In the genomic region with DNA sequence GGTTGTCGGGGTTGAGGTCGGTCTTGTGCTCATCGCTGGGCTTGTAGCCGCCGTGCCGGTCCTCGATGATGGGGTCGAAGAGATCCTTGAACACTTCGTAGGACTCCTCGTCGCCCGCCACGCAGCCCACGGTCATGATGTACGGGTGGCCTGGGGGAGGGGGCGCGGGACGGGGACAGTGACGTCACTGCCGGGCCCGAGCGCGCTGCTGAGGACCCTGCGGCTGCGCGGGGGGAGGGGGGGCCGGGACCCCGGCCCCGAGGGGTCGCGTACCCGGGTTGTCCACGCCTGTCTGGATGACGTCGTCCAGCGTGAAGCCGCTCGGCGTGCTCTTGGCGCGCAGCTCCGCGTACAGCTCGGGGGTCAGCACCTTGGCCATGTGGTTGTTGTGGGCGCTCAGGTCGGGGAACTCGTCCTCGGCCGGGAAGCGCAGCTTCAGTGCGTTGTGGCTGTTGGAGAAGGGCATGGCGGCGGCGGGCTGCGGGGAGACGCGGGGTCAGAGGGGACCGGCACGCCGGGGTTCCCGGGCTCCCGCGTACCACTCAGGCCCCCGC, we compare ENCODE assay signal across 8 cellular contexts. TPM values are rescaled to one million over a fixed set of nuclear protein-coding genes. Genes with fewer than 3 reads are reported as not detected.
DNase-seq lines count a peak whose midpoint lies in the region; ATAC-seq and TF ChIP-seq lines count a peak whose summit lies in the region.

No MANE protein-coding gene starts in this region.

- intact Hi-C loops in adrenal gland (cut with DNase I), result no loop called here

- H3K27me3 Mint-ChIP-seq in stimulated activated naive CD8-positive, alpha-beta T cell treated with anti-CD3 and anti-CD28 coated beads, Interleukin-15, amount 100 ng/mL, for 72 hours, result peaks cover 28% of the 10 kb centered on the region

- peak overlapping the region; percentile 84 for H3K4me3 ChIP-seq in ACC112 (ENCODE audit: low read depth, low read length)
- peak overlapping the region in 2 of 4 donors; percentile 56 to 61 for H3K4me3 ChIP-seq in adrenal gland
- peak overlapping the region; percentile 85 for H3K4me3 ChIP-seq in iPS-18c (ENCODE audit: insufficient read depth, low read depth, low read length)

- TF ChIP-seq CTCF in adrenal gland (IDR thresholded peaks at IDR 0.05), result no peak

- H3K4me1 Mint-ChIP-seq in stimulated activated naive CD8-positive, alpha-beta T cell treated with anti-CD3 and anti-CD28 coated beads, Interleukin-15, amount 100 ng/mL, for 72 hours, result peaks cover 23% of the 10 kb centered on the region

- H3K9me3 ChIP-seq in adrenal gland (replicated peaks in 1 of 3), result no peaks in the 10 kb centered on the region
- H3K9me3 ChIP-seq in iPS-18c (ENCODE audit: control insufficient read depth, insufficient read depth, low read length), result peaks cover 2% of the 10 kb centered on the region

- no peaks in the 10 kb centered on the region for H3K79me2 ChIP-seq in ACC112 (ENCODE audit: control insufficient read depth, insufficient read depth, low read length, unreplicated experiment)

- no peak overlapping the region for H3K27ac Mint-ChIP-seq in stimulated activated naive CD8-positive, alpha-beta T cell treated with anti-CD3 and anti-CD28 coated beads, Interleukin-15, amount 100 ng/mL, for 72 hours

- H3K36me3 ChIP-seq in ACC112 (ENCODE audit: insufficient read depth, low read length) (no peaks in the 10 kb centered on the region), adrenal gland (replicated peaks in 1 of 2) (no peaks in the 10 kb centered on the region)

- no peak overlapping the region for H3K27ac ChIP-seq in ACC112 (ENCODE audit: low read depth, low read length)
- H3K27ac ChIP-seq in adrenal gland, result peak overlapping the region in 4 of 5 donors; percentile 81 to 89 (median 82)

- DNase-seq in HK-2 (ENCODE audit: unreplicated experiment) (peak; percentile 45), adrenal gland (peak in 2 of 7 donors; percentile 47 to 64), cerebellar nuclear complex (lab: John Stamatoyannopoulos, UW) (no peak)
- no peak for DNase-seq in stimulated activated naive CD8-positive, alpha-beta T cell treated with anti-CD3 and anti-CD28 coated beads, Interleukin-15, amount 100 ng/mL, for 72 hours

- no peak overlapping the region for H2AFZ ChIP-seq in ACC112 (ENCODE audit: low read length, unreplicated experiment)

- no peak for ATAC-seq in stimulated activated naive CD8-positive, alpha-beta T cell treated with anti-CD3 and anti-CD28 coated beads, Interleukin-15, amount 100 ng/mL, for 72 hours
- no peak for ATAC-seq in GM21360 (IDR thresholded peaks at IDR 0.05; ENCODE audit: unreplicated experiment)
- no peak for ATAC-seq in GM18909 (IDR thresholded peaks at IDR 0.05; ENCODE audit: poor library complexity, unreplicated experiment)

- H3K4me1 ChIP-seq in ACC112 (ENCODE audit: control insufficient read depth, insufficient read depth, low read length, unreplicated experiment), result peaks cover 36% of the 10 kb centered on the region
- H3K4me1 ChIP-seq in adrenal gland (replicated peaks in 1 of 2), result peaks cover 30 to 58% of the 10 kb centered on the region in 2 donors

- H3K4me3 Mint-ChIP-seq in stimulated activated naive CD8-positive, alpha-beta T cell treated with anti-CD3 and anti-CD28 coated beads, Interleukin-15, amount 100 ng/mL, for 72 hours, result peak overlapping the region; percentile 35 to 66

- no peak for TF ChIP-seq POLR2A in adrenal gland (IDR thresholded peaks at IDR 0.05)

- WGBS in adrenal gland, 4 donors, result 0 to 1% (median 0%) methylated on average over 2 to 64 of the region's 64 CpGs; no CpG with 5 or more reads in 1 of the 4 donors

- H3K9me3 Mint-ChIP-seq in stimulated activated naive CD8-positive, alpha-beta T cell treated with anti-CD3 and anti-CD28 coated beads, Interleukin-15, amount 100 ng/mL, for 72 hours, result no peaks in the 10 kb centered on the region

- H3K27me3 ChIP-seq in ACC112 (ENCODE audit: insufficient read depth, low read length), result peaks cover 23% of the 10 kb centered on the region
- no peaks in the 10 kb centered on the region for H3K27me3 ChIP-seq in adrenal gland

RNA-seq across cellular contexts. Expression of gene CKB, which starts 0.5 kb away (rescaled TPM):
- 100 to 1,000 TPM in 7 of 8 donors, 10 to 100 TPM in 1; 95.6 to 410 (median 198) TPM for total RNA-seq in adrenal gland
- 100 to 1,000 TPM in 2 of 3 donors, 10 to 100 TPM in 1; 11.0 to 383 (median 303) TPM for polyA plus RNA-seq in adrenal gland

RNA-seq across cellular contexts. Expression of gene TRMT61A, which starts 6.9 kb away (rescaled TPM):
- total RNA-seq in adrenal gland, result 10 to 100 TPM in 7 of 8 donors, 1 to 10 TPM in 1; 9.7 to 18.1 (median 13.5) TPM
- 10 to 100 TPM in 2 of 3 donors, 1 to 10 TPM in 1; 2.5 to 26.0 (median 17.1) TPM for polyA plus RNA-seq in adrenal gland

RNA-seq across cellular contexts. Expression of gene BAG5, which starts 40.4 kb away (rescaled TPM):
- total RNA-seq in adrenal gland, result 10 to 100 TPM; 17.8 to 33.5 (median 25.7) TPM
- polyA plus RNA-seq in adrenal gland, result 10 to 100 TPM in 1 of 3 donors, 1 to 10 TPM in 2; 5.2 to 28.4 (median 5.6) TPM

RNA-seq across cellular contexts. Expression of gene COA8, which starts 40.7 kb away (rescaled TPM):
- total RNA-seq in adrenal gland, result 10 to 100 TPM in 7 of 8 donors, 1 to 10 TPM in 1; 4.9 to 39.2 (median 29.7) TPM
- 10 to 100 TPM; 29.7 to 59.6 (median 58.8) TPM for polyA plus RNA-seq in adrenal gland
